ENCODE assay signal across 29 cellular contexts in the genomic region with DNA sequence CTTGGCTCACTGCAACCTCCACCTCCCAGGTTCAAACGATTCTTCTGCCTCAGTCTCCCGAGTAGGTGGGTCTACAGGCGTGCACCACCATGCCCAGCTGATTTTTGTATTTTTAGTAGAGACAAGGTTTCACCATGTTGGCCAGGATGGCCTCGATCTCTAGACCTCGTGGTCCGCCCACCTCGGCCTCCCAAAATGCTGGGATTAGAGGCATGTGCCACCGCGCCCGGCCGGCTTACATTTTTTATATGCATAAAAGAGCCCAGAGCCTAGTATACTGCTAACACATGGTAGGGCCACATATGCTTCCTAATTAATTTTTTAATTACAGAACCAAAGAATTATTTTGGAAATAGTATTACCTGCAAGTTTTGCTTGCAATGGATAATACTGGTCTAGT.
"Had no signal": no experiment of that assay in that cellular context is flagged by ENCODE, and none has a peak within 500 bp of the region (broad histone marks: within the 10 kb centered on the region; RNA-seq: fewer than 3 reads in every experiment).

No MANE protein-coding gene starts in this region.

- H3K4me3 ChIP-seq: neural progenitor cell, ovary, prostate gland, right atrium auricular region, right lobe of liver, skin epidermis, smooth muscle cell, spleen, suprapubic skin, testis, tibial artery, transverse colon, upper lobe of right lung, uterus had no signal

- DNase-seq: naive thymus-derived CD4-positive, alpha-beta T cell; natural killer cell; occipital lobe; posterior cingulate gyrus; retina; right lobe of liver; spleen; stimulated activated CD4-positive, alpha-beta T cell treated with anti-CD3 and anti-CD28 coated beads, Interleukin-12 subunit alpha, Interleukin-12 subunit beta, amount 100 ng/mL, for 4 hours; stimulated activated CD4-positive, alpha-beta T cell treated with anti-CD3 and anti-CD28 coated beads, Interleukin-1b, Interleukin-23, amount 100 ng/mL, for 48 hours; stimulated activated CD4-positive, alpha-beta T cell treated with anti-CD3 and anti-CD28 coated beads, Interleukin-4, amount 100 ng/mL, for 24 hours; stimulated activated CD8-positive, alpha-beta memory T cell treated with anti-CD3 and anti-CD28 coated beads, Interleukin-4, amount 100 ng/mL, for 48 hours; stimulated activated naive CD4-positive, alpha-beta T cell; stimulated activated naive CD8-positive, alpha-beta T cell treated with anti-CD3 and anti-CD28 coated beads, Interleukin-15, amount 100 ng/mL, for 72 hours; stimulated activated naive CD8-positive, alpha-beta T cell treated with anti-CD3 and anti-CD28 coated beads, Interleukin-15, Interleukin-2, amounts not matched to agents 100 U/mL and 50 U/mL, for 24 hours; substantia nigra; testis; tibial artery; transverse colon; upper lobe of right lung; uterus had no signal

- H3K36me3 ChIP-seq: neural progenitor cell, ovary, prostate gland, right atrium auricular region, right lobe of liver, spleen, suprapubic skin, tibial artery, transverse colon, upper lobe of right lung, uterus had no signal

- ATAC-seq: naive thymus-derived CD4-positive, alpha-beta T cell; natural killer cell; right lobe of liver; stimulated activated memory B cell treated with anti-CD40 and anti-IgM and Interleukin-4, amounts not matched to agents 10 μg/mL and 1 μg/mL and 100 μg/mL, for 72 hours; stimulated activated naive CD8-positive, alpha-beta T cell treated with anti-CD3 and anti-CD28 coated beads, Interleukin-15, amount 100 ng/mL, for 72 hours; stimulated activated naive CD8-positive, alpha-beta T cell treated with anti-CD3 and anti-CD28 coated beads, Interleukin-15, Interleukin-2, amounts not matched to agents 100 U/mL and 50 U/mL, for 24 hours; upper lobe of right lung had no signal

- H3K27ac ChIP-seq: neural progenitor cell, ovary, parathyroid adenoma, prostate gland, right atrium auricular region, right lobe of liver, skin epidermis, spleen, suprapubic skin, testis, tibial artery, transverse colon, upper lobe of right lung, uterus had no signal

- H3K27me3 ChIP-seq: neural progenitor cell, ovary, right atrium auricular region, right lobe of liver, spleen, suprapubic skin, testis, tibial artery, transverse colon, upper lobe of right lung, uterus had no signal

- H3K9me3 ChIP-seq: ovary, prostate gland, right atrium auricular region, right lobe of liver, spleen, suprapubic skin, testis, tibial artery, upper lobe of right lung, uterus had no signal

- H3K9ac ChIP-seq: neural progenitor cell, parathyroid adenoma had no signal

- H3K4me1 ChIP-seq: neural progenitor cell, parathyroid adenoma, prostate gland, right atrium auricular region, right lobe of liver, spleen, suprapubic skin, testis, tibial artery, transverse colon, upper lobe of right lung, uterus had no signal
